In genomic region chr16:69089091-69089912, GRCh38 we compare ENCODE assay signal across 8 cellular contexts.
A peak's percentile ranks its signal among the peaks of the same experiment; 100 is the strongest.
DNase-seq lines count a peak whose midpoint lies in the region; ATAC-seq and TF ChIP-seq lines count a peak whose summit lies in the region.

No MANE protein-coding gene starts in this region.

- H3K4me3 ChIP-seq in retinal pigment epithelial cell (ENCODE audit: low read length) = no peak overlapping the region

- peak; percentile 10 for DNase-seq in activated CD4-positive, CD25-positive, alpha-beta regulatory T cell treated with anti-CD3 and anti-CD28 coated beads, Interleukin-2, amount 50 U/mL, for 16 hours (ENCODE audit: low read depth, low spot score)
- DNase-seq in activated CD4-positive, CD25-positive, alpha-beta regulatory T cell treated with anti-CD3 and anti-CD28 coated beads, Interleukin-2, amount 50 U/mL, for 72 hours = no peak
- DNase-seq in NCI-H2227 (lab: John Stamatoyannopoulos, UW; ENCODE audit: unreplicated experiment) = peak; percentile 49
- peak in 45 of 61 donors; percentile 13 to 87 (median 54) for DNase-seq in caudate nucleus (lab: John Stamatoyannopoulos, UW)
- DNase-seq in retinal pigment epithelial cell (ENCODE audit: low read depth) = peak; percentile 39
- no peak for DNase-seq in HuH-7.5 (ENCODE audit: low spot score)
- DNase-seq in NCI-H2081 treated with DMSO at 0.1 percent for 48 hours (lab: John Stamatoyannopoulos, UW) = no peak

- peak overlapping the region; percentile 73 for H3K27ac ChIP-seq in caudate nucleus (ENCODE audit: low read depth, low read length)

- no peak for TF ChIP-seq CTCF in retinal pigment epithelial cell (conservative IDR thresholded peaks at IDR 0.05; ENCODE audit: low read depth, low read length)

- no peak for ATAC-seq in GM18511 (IDR thresholded peaks at IDR 0.05; ENCODE audit: unreplicated experiment)

Comparison
In these comparisons a context has a peak if more than half of its experiments do, and no peak if none do; other contexts are left out.
1. DNase-seq: peak in activated CD4-positive, CD25-positive, alpha-beta regulatory T cell treated with anti-CD3 and anti-CD28 coated beads, Interleukin-2, amount 50 U/mL, for 16 hours (single experiment), NCI-H2227 (single experiment), caudate nucleus (45 of 61) and retinal pigment epithelial cell (single experiment); none in activated CD4-positive, CD25-positive, alpha-beta regulatory T cell treated with anti-CD3 and anti-CD28 coated beads, Interleukin-2, amount 50 U/mL, for 72 hours (single experiment), HuH-7.5 (single experiment) and NCI-H2081 treated with DMSO at 0.1 percent for 48 hours (single experiment).